Comparison of ENCODE assay signal across 10 cellular contexts in genomic region chr10:78543749-78544446, GRCh38.
DNase-seq lines count a peak whose midpoint lies in the region; ATAC-seq, FAIRE-seq and TF ChIP-seq lines count a peak whose summit lies in the region.
"Had no signal": no experiment of that assay in that cellular context is flagged by ENCODE, and none has a peak within 500 bp of the region (broad histone marks: within the 10 kb centered on the region; RNA-seq: fewer than 3 reads in every experiment).

No MANE protein-coding gene starts in this region.

- TF ChIP-seq EP300 in stomach (IDR thresholded peaks at IDR 0.05) = peak; percentile 93

- no peak for ATAC-seq in GM19397 (IDR thresholded peaks at IDR 0.05; ENCODE audit: unreplicated experiment)

- H3K36me3 ChIP-seq in MG63 (no peaks in the 10 kb centered on the region), ectodermal cell (ENCODE audit: control insufficient read depth, insufficient read depth, low read length) (no peaks in the 10 kb centered on the region), mesodermal cell (ENCODE audit: control insufficient read depth, insufficient read depth, low read length) (no peaks in the 10 kb centered on the region), stomach (no peaks in the 10 kb centered on the region)

- TF ChIP-seq CTCF in stomach (IDR thresholded peaks at IDR 0.05) = no peak
- no peak for TF ChIP-seq CTCF in D721Med (IDR thresholded peaks at IDR 0.05; ENCODE audit: insufficient read depth, missing control alignments)

- FAIRE-seq in D721Med (lab: Jason Lieb, UNC) = no peak

- peak overlapping the region; percentile 72 for H3K27ac ChIP-seq in ectodermal cell (ENCODE audit: insufficient read depth, low read depth, low read length, poor library complexity, severe bottlenecking)
- peak overlapping the region; percentile 62 for H3K27ac ChIP-seq in mesodermal cell (ENCODE audit: low read depth, low read length, severe bottlenecking)
- peak overlapping the region; percentile 24 to 82 (median 73) for H3K27ac ChIP-seq in stomach

- WGBS in ectodermal cell, 2 experiments = 57 to 58% methylated on average over 11 of the region's 11 CpGs
- 86 to 87% methylated on average over 8 to 11 of the region's 11 CpGs for WGBS in mesodermal cell (ENCODE audit: insufficient coverage in 2 of 2), 2 experiments
- 42 to 65% (median 64%) methylated on average over 11 of the region's 11 CpGs for WGBS in stomach, 5 donors

- peak; percentile 91 for DNase-seq in MG63
- peak; percentile 41 for DNase-seq in stomach
- no peak for DNase-seq in D721Med (ENCODE audit: insufficient read length, low spot score)
- DNase-seq in NCI-H2227 (lab: John Stamatoyannopoulos, UW; ENCODE audit: unreplicated experiment) = no peak
- DNase-seq in hepatic stellate cell (ENCODE audit: low spot score) = no peak
- DNase-seq: activated CD4-positive, CD25-positive, alpha-beta regulatory T cell; stimulated activated CD4-positive, alpha-beta T cell treated with anti-CD3 and anti-CD28 coated beads, Interleukin-12 subunit alpha, Interleukin-12 subunit beta, amount 100 ng/mL, for 4 hours had no signal

- H3K4me3 ChIP-seq in MG63 (no peak overlapping the region), ectodermal cell (ENCODE audit: insufficient read depth, low read depth, low read length) (no peak overlapping the region), mesodermal cell (ENCODE audit: extremely low read depth, insufficient read depth, low read length, poor library complexity, severe bottlenecking) (no peak overlapping the region), stomach (no peak overlapping the region)

- H3K9me3 ChIP-seq in MG63 = no peaks in the 10 kb centered on the region; the same call in 1 of the 2 replicates
- H3K9me3 ChIP-seq in ectodermal cell (ENCODE audit: control insufficient read depth, low read length) = no peaks in the 10 kb centered on the region
- H3K9me3 ChIP-seq in mesodermal cell (ENCODE audit: control insufficient read depth, low read length) = no peaks in the 10 kb centered on the region
- H3K9me3 ChIP-seq in stomach = no peaks in the 10 kb centered on the region

- intact Hi-C loops in stomach (cut with DNase I; ENCODE audit: low total_unique reads) = no loop called here

- TF ChIP-seq POLR2A in stomach (IDR thresholded peaks at IDR 0.05) = no peak

- H3K4me1 ChIP-seq in ectodermal cell (ENCODE audit: control insufficient read depth, insufficient read depth, low read length) = peaks cover 28% of the 10 kb centered on the region
- peaks cover 19% of the 10 kb centered on the region for H3K4me1 ChIP-seq in mesodermal cell (ENCODE audit: control insufficient read depth, insufficient read depth, low read length, poor library complexity, severe bottlenecking)
- peaks cover 14 to 40% (median 25%) of the 10 kb centered on the region in 4 donors for H3K4me1 ChIP-seq in stomach

- H3K27me3 ChIP-seq in MG63 (no peaks in the 10 kb centered on the region), ectodermal cell (ENCODE audit: control insufficient read depth, insufficient read depth, low read length, poor library complexity, severe bottlenecking) (no peaks in the 10 kb centered on the region), stomach (no peaks in the 10 kb centered on the region)

Comparison
In these comparisons a context has a peak if more than half of its experiments do, and no peak if none do; other contexts are left out.
1. DNase-seq: peak in MG63 (single experiment) and stomach (single experiment); none in D721Med (single experiment), NCI-H2227 (single experiment) and hepatic stellate cell (single experiment).
2. Peak in every context shown above with its lines, with median percentiles within 50 percentile points of each other: H3K27ac ChIP-seq.